Comparison of ENCODE assay signal across 1 cellular context in the genomic region with DNA sequence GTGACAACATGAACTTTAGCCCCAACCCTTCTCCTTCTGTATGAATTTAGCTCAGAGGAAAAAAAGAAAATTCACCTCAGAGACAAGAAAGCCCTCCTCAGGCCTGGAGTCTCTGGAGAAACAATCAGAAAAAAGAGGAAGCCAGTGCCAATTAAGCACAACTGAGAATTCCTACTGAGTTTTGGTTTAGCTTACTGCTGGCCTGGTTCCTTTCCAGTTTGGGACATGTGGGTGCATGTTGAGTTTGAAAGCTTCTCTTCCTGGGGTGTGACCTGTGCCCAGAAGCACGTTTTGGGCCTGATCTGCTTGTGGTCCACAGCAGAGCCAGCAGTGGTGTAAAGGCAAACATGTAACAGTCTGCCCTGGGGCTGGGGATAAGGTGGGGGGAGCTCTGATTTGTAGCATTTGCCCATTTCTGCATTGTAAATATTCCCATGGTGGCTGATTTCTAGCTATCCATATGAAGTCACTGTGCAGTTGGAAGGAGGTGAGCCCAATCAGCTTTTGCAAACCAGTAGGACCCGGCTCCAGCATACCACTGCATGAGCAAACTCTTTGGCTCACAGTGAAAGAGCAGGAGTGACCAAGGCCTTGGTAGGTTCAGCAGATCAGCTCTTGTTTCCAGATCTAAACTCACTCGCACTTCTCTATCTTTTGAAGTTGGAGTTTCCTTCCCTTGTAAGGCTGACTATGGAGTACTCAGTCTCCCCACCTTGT.
TF ChIP-seq lines count a peak whose summit lies in the region.

No MANE protein-coding gene starts in this region.

TF ChIP-seq in K562, 482 proteins besides CTCF, POLR2A, EP300 and RAD21:
- TF ChIP-seq MYNN (IDR thresholded peaks at IDR 0.05) (no peak), MYNN (CRISPR knock-in tag; IDR thresholded peaks at IDR 0.05) (no peak), PRPF4 (IDR thresholded peaks at IDR 0.05; ENCODE audit: insufficient read depth, low read depth, low read length, poor library complexity, severe bottlenecking) (no peak), SPI1 (IDR thresholded peaks at IDR 0.05; ENCODE audit: borderline replicate concordance, low read depth, low read length) (peak; percentile 84), NELFE (IDR thresholded peaks at IDR 0.05; ENCODE audit: insufficient read depth, insufficient read length) (no peak)
